Comparison of ENCODE assay signal across 15 cellular contexts in the genomic region with DNA sequence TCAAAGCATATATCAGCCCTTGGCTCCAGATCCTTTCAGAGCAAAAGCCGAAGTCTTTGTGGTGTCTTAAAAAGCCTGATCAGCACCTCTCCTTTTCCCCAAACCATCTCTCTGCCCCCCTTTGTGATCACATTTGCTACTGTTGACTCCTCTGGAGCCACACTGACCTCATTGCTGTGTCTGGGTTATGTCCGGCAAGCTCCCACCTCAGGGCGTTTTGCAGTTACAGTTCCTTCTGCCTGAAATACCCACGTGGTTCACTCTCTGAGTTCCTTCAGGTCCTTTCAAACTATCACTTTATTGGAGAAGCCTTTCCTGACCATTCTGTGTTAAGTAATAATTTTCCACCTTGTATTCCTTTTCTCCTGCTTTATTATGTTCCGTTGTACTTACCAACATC. TPM values are rescaled to one million over a fixed set of nuclear protein-coding genes. Genes with fewer than 3 reads are reported as not detected.
A peak's percentile ranks its signal among the peaks of the same experiment; 100 is the strongest.
DNase-seq lines count a peak whose midpoint lies in the region; ATAC-seq, FAIRE-seq and TF ChIP-seq lines count a peak whose summit lies in the region.
"Had no signal": no experiment of that assay in that cellular context is flagged by ENCODE, and none has a peak within 500 bp of the region (broad histone marks: within the 10 kb centered on the region; RNA-seq: fewer than 3 reads in every experiment).

No MANE protein-coding gene starts in this region.

- no peak overlapping the region for H3K4me3 Mint-ChIP-seq in astrocyte (ENCODE audit: unreplicated experiment)
- H3K4me3 Mint-ChIP-seq: naive thymus-derived CD4-positive, alpha-beta T cell had no signal

- H3K4me3 ChIP-seq in astrocyte (ENCODE audit: insufficient read depth, low read depth, low read length) (no peak overlapping the region), mesodermal cell (ENCODE audit: extremely low read depth, insufficient read depth, low read length, poor library complexity, severe bottlenecking) (no peak overlapping the region)
- H3K4me3 ChIP-seq: SJSA1 had no signal

- no peak for TF ChIP-seq CTCF in astrocyte (IDR thresholded peaks at IDR 0.05; ENCODE audit: insufficient read depth, low read depth, low read length)

- no peaks in the 10 kb centered on the region for H3K9me3 Mint-ChIP-seq in astrocyte (ENCODE audit: unreplicated experiment)
- H3K9me3 Mint-ChIP-seq: naive thymus-derived CD4-positive, alpha-beta T cell had no signal

- FAIRE-seq in HTR-8/SVneo (lab: Jason Lieb, UNC), result no peak
- FAIRE-seq in astrocyte (lab: Jason Lieb, UNC), result no peak

- no peak overlapping the region for H2AFZ ChIP-seq in astrocyte (ENCODE audit: low read depth, low read length)

- no peak overlapping the region for H3K9ac ChIP-seq in astrocyte (ENCODE audit: low read length)

- peak overlapping the region; percentile 25 for H3K4me2 ChIP-seq in astrocyte (ENCODE audit: low read length)

- H3K4me1 ChIP-seq in astrocyte (ENCODE audit: insufficient read depth, low read length), result no peaks in the 10 kb centered on the region
- H3K4me1 ChIP-seq in mesodermal cell (ENCODE audit: control insufficient read depth, insufficient read depth, low read length, poor library complexity, severe bottlenecking), result peaks cover 8% of the 10 kb centered on the region
- H3K4me1 ChIP-seq: SJSA1 had no signal

- peak overlapping the region; percentile 38 for H3K27ac Mint-ChIP-seq in astrocyte (ENCODE audit: unreplicated experiment)

- DNase-seq in EH (ENCODE audit: low read depth) (peak; percentile 44), HTR-8/SVneo (ENCODE audit: insufficient read length, low spot score) (peak; percentile 3), astrocyte (ENCODE audit: low read depth) (no peak), NCI-H69 (lab: John Stamatoyannopoulos, UW) (no peak), NCI-H187 treated with DMSO at 0.1 percent for 48 hours (lab: John Stamatoyannopoulos, UW) (no peak), GDM1 (lab: John Stamatoyannopoulos, UW) (no peak)
- DNase-seq: activated T-cell treated with anti-CD3 and anti-CD28 coated beads for 4 hours; dermis blood vessel endothelial cell; naive thymus-derived CD4-positive, alpha-beta T cell; NCI-H1417 treated with DMSO at 0.1 percent for 48 hours; NCI-H524 treated with DMSO at 0.1 percent for 48 hours had no signal

- H4K20me1 ChIP-seq in astrocyte (ENCODE audit: insufficient read depth, low read length), result peaks cover 37% of the 10 kb centered on the region

- H3K27ac ChIP-seq in astrocyte (ENCODE audit: low read depth, low read length) (no peak overlapping the region), mesodermal cell (ENCODE audit: low read depth, low read length, severe bottlenecking) (peak overlapping the region; percentile 50)
- H3K27ac ChIP-seq: C4-2B, SJSA1 had no signal

- no peaks in the 10 kb centered on the region for H3K27me3 Mint-ChIP-seq in astrocyte (ENCODE audit: low read depth, unreplicated experiment)
- H3K27me3 Mint-ChIP-seq: naive thymus-derived CD4-positive, alpha-beta T cell had no signal

- WGBS in mesodermal cell (ENCODE audit: insufficient coverage in 2 of 2), 2 experiments, result 71 to 88% methylated on average over 1 to 3 of the region's 5 CpGs

- H3K79me2 ChIP-seq in astrocyte (ENCODE audit: insufficient read depth, low read length), result peaks cover 84% of the 10 kb centered on the region

- no peaks in the 10 kb centered on the region for H3K9me3 ChIP-seq in astrocyte (ENCODE audit: insufficient read depth, low read depth, low read length)
- peaks cover 2% of the 10 kb centered on the region for H3K9me3 ChIP-seq in mesodermal cell (ENCODE audit: control insufficient read depth, low read length)
- H3K9me3 ChIP-seq: SJSA1 had no signal

- H3K4me1 Mint-ChIP-seq in astrocyte (ENCODE audit: low read depth, unreplicated experiment), result peaks cover 12% of the 10 kb centered on the region

- peaks cover 19% of the 10 kb centered on the region for H3K36me3 ChIP-seq in astrocyte (ENCODE audit: insufficient read depth, low read length)
- H3K36me3 ChIP-seq in mesodermal cell (ENCODE audit: control insufficient read depth, insufficient read depth, low read length), result peaks cover 48% of the 10 kb centered on the region

- ATAC-seq in GM18502 (IDR thresholded peaks at IDR 0.05; ENCODE audit: poor library complexity, unreplicated experiment), result no peak
- ATAC-seq: naive thymus-derived CD4-positive, alpha-beta T cell had no signal

- H3K27me3 ChIP-seq in astrocyte (ENCODE audit: insufficient read depth, low read length), result no peaks in the 10 kb centered on the region
- H3K27me3 ChIP-seq: SJSA1 had no signal

- peaks cover 11% of the 10 kb centered on the region for H3K36me3 Mint-ChIP-seq in astrocyte (ENCODE audit: low read depth, unreplicated experiment)

RNA-seq across cellular contexts. Expression of a gene that starts 11.8 kb away (rescaled TPM):
- total RNA-seq in astrocyte, result 7.5 and 7.9 TPM in 2 replicates
- polyA plus RNA-seq in mesodermal cell (2013, experiment 1 of 2), result 9.8 TPM
- 10.9 TPM for polyA plus RNA-seq in mesodermal cell (2013, experiment 2 of 2)

RNA-seq across cellular contexts. Expression of a gene that starts 32.4 kb away (rescaled TPM):
- total RNA-seq in astrocyte, result 9.0 and 9.2 TPM in 2 replicates
- 8.3 TPM for polyA plus RNA-seq in mesodermal cell (2013, experiment 1 of 2)
- 7.8 TPM for polyA plus RNA-seq in mesodermal cell (2013, experiment 2 of 2)

RNA-seq across cellular contexts. Expression of a gene that starts 32.5 kb away (rescaled TPM):
- 21.7 and 24.4 TPM in 2 replicates for total RNA-seq in astrocyte
- polyA plus RNA-seq in mesodermal cell (2013, experiment 1 of 2), result 21.4 TPM
- 25.6 TPM for polyA plus RNA-seq in mesodermal cell (2013, experiment 2 of 2)

Comparison
In these comparisons a context has a peak if more than half of its experiments do, and no peak if none do; other contexts are left out.
1. DNase-seq: peak in EH (single experiment) and HTR-8/SVneo (single experiment); none in astrocyte (single experiment), NCI-H69 (single experiment), NCI-H187 treated with DMSO at 0.1 percent for 48 hours (single experiment) and GDM1 (single experiment).